14 cellular contexts compared by ENCODE assay signal in the genomic region with DNA sequence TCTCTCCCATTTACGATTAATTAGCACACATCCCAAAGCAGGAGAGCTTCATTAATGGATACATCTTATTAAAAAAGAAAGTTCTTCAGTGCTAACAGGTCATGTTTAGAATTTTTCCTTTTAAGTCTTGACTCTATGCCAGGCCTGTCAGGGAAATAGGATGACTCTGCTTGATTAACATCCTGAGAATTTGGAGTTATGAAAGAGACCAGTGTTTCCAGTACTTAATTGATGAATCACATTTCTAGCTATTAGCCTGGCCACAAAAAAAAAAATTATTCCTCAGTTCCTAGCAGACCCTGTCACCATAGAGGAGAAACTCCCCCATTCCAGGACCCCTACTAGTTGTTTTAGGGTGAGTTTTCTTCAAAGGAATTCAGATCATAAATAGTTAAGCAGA. TPM values are rescaled to one million over a fixed set of nuclear protein-coding genes. Genes with fewer than 3 reads are reported as not detected.
DNase-seq lines count a peak whose midpoint lies in the region; ATAC-seq and TF ChIP-seq lines count a peak whose summit lies in the region.
"Had no signal": no experiment of that assay in that cellular context is flagged by ENCODE, and none has a peak within 500 bp of the region (broad histone marks: within the 10 kb centered on the region; RNA-seq: fewer than 3 reads in every experiment).

No MANE protein-coding gene starts in this region.

- 17 to 18% methylated on average over 1 of the region's 1 CpG for WGBS in esophagus squamous epithelium, 2 donors
- 53 to 74% (median 71%) methylated on average over 1 of the region's 1 CpG for WGBS in ovary, 3 donors

- DNase-seq in AG20443 (ENCODE audit: low spot score) (peak; percentile 86), RKO (ENCODE audit: low spot score) (peak; percentile 78), esophagus squamous epithelium (lab: John Stamatoyannopoulos, UW) (no peak), ovary (no peak), NCI-H146 (lab: John Stamatoyannopoulos, UW) (no peak), H7 (no peak)
- DNase-seq: CD8-positive, alpha-beta memory T cell; GOT3; mesendoderm; NCI-H526 treated with DMSO at 0.1 percent for 48 hours; stimulated activated CD4-positive, alpha-beta T cell treated with anti-CD3 and anti-CD28 coated beads, Interleukin-15, amount 100 ng/mL, for 24 hours had no signal

- no peak for ATAC-seq in GM18867 (IDR thresholded peaks at IDR 0.05; ENCODE audit: unreplicated experiment)
- no peak for ATAC-seq in HG03432 (IDR thresholded peaks at IDR 0.05; ENCODE audit: unreplicated experiment)
- ATAC-seq: WTC11 had no signal

- H3K27ac ChIP-seq in esophagus squamous epithelium, result peak overlapping the region in 3 of 4 donors; percentile 25 to 49 (median 37)
- H3K27ac ChIP-seq in ovary, result no peak overlapping the region

- TF ChIP-seq POLR2A in esophagus squamous epithelium (IDR thresholded peaks at IDR 0.05) (no peak), ovary (IDR thresholded peaks at IDR 0.05) (no peak)

- TF ChIP-seq CTCF in esophagus squamous epithelium (IDR thresholded peaks at IDR 0.05) (no peak), ovary (IDR thresholded peaks at IDR 0.05) (no peak)

- H3K4me3 ChIP-seq in esophagus squamous epithelium (no peak overlapping the region), ovary (no peak overlapping the region), H7 (ENCODE audit: insufficient read depth, low read depth, low read length) (no peak overlapping the region)

- TF ChIP-seq EP300 in ovary (IDR thresholded peaks at IDR 0.05), result peak; percentile 45

- H3K27me3 ChIP-seq in esophagus squamous epithelium (no peaks in the 10 kb centered on the region), ovary (no peaks in the 10 kb centered on the region), H7 (ENCODE audit: control insufficient read depth, insufficient read depth, low read length) (no peaks in the 10 kb centered on the region)

- intact Hi-C loops in esophagus squamous epithelium (cut with DNase I) (no loop called here), ovary (cut with DNase I) (no loop called here)

- H3K4me1 ChIP-seq in esophagus squamous epithelium (peaks cover 0 to 19% (median 11%) of the 10 kb centered on the region in 3 donors), ovary (ENCODE audit: insufficient read depth) (no peaks in the 10 kb centered on the region)

- H3K9me3 ChIP-seq in esophagus squamous epithelium (no peaks in the 10 kb centered on the region), ovary (no peaks in the 10 kb centered on the region)

- no peaks in the 10 kb centered on the region for H3K36me3 ChIP-seq in esophagus squamous epithelium
- H3K36me3 ChIP-seq in ovary, result no peaks in the 10 kb centered on the region
- no peaks in the 10 kb centered on the region for H3K36me3 ChIP-seq in H7 (replicated peaks; ENCODE audit: control insufficient read depth, insufficient read depth, low read length)

RNA-seq across cellular contexts. Expression of a gene that starts 23.6 kb away (rescaled TPM):
- total RNA-seq in esophagus squamous epithelium, result 10 to 100 TPM in 1 of 4 donors, 1 to 10 TPM in 3; 1.9 to 18.3 (median 5.6) TPM
- 10 to 100 TPM; 35.9 to 48.6 (median 45.7) TPM for total RNA-seq in ovary
- 10 to 100 TPM; 25.2 to 27.2 TPM for polyA plus RNA-seq in ovary
- 0.83 and 4.0 TPM in 2 replicates for total RNA-seq in H7 (2014; rRNA removed; shearing (Covaris generic))
- polyA plus RNA-seq: CD8-positive, alpha-beta memory T cell had no signal

Comparison
In these comparisons a context has a peak if more than half of its experiments do, and no peak if none do; other contexts are left out.
1. DNase-seq: peak in AG20443 (single experiment) and RKO (single experiment); none in esophagus squamous epithelium (single experiment), ovary (0 of 5), NCI-H146 (single experiment) and H7 (single experiment).
2. H3K27ac ChIP-seq: peak in esophagus squamous epithelium (3 of 4); none in ovary (0 of 2).